ENCODE assay signal across 8 cellular contexts in genomic region chr10:129272859-129273258, GRCh38.
"Had no signal": no experiment of that assay in that cellular context is flagged by ENCODE, and none has a peak within 500 bp of the region (broad histone marks: within the 10 kb centered on the region; RNA-seq: fewer than 3 reads in every experiment).

No MANE protein-coding gene starts in this region.

- H3K4me3 Mint-ChIP-seq: GM23338, H9, HFFc6 had no signal

- H3K9me3 Mint-ChIP-seq: GM23338, H9 had no signal

- H3K27ac Mint-ChIP-seq: GM23338, HFFc6 had no signal

- DNase-seq: GM23248, GOT3, H7, H9, HCEC 1CT, HFFc6 had no signal

- ATAC-seq: GM23338, HCT116 had no signal
